Comparison of ENCODE assay signal across 26 cellular contexts in genomic region chr10:78397796-78398195, GRCh38.
"Had no signal": no experiment of that assay in that cellular context is flagged by ENCODE, and none has a peak within 500 bp of the region (broad histone marks: within the 10 kb centered on the region; RNA-seq: fewer than 3 reads in every experiment).

No MANE protein-coding gene starts in this region.

- H2AFZ ChIP-seq: hepatocyte, neural progenitor cell had no signal

- H3K9me3 Mint-ChIP-seq: activated CD4-positive, alpha-beta T cell treated with anti-CD3 and anti-CD28 coated beads, Interleukin-2, amount 10 ng/mL, durations not matched to agents 7 days and 5 days; activated CD8-positive, alpha-beta T cell treated with anti-CD3 and anti-CD28 coated beads for 36 hours; central memory CD8-positive, alpha-beta T cell; immature natural killer cell; neural progenitor cell; stimulated activated memory B cell treated with anti-CD40 and anti-IgM and Interleukin-4, amounts not matched to agents 10 μg/mL and 1 μg/mL and 100 μg/mL, for 72 hours had no signal

- H3K4me3 Mint-ChIP-seq: activated CD4-positive, alpha-beta T cell treated with anti-CD3 and anti-CD28 coated beads, Interleukin-2, amount 10 ng/mL, durations not matched to agents 7 days and 5 days; activated CD8-positive, alpha-beta memory T cell treated with anti-CD3 and anti-CD28 coated beads, Interleukin-2, amount 10 ng/mL, durations not matched to agents 7 days and 5 days; activated CD8-positive, alpha-beta T cell treated with anti-CD3 and anti-CD28 coated beads for 36 hours; central memory CD8-positive, alpha-beta T cell; naive thymus-derived CD4-positive, alpha-beta T cell; neural progenitor cell; stimulated activated memory B cell treated with anti-CD40 and anti-IgM and Interleukin-4, amounts not matched to agents 10 μg/mL and 1 μg/mL and 100 μg/mL, for 72 hours had no signal

- H3K4me2 ChIP-seq: hepatocyte, neural progenitor cell, smooth muscle cell had no signal

- H3K4me1 Mint-ChIP-seq: activated CD4-positive, alpha-beta T cell treated with anti-CD3 and anti-CD28 coated beads, Interleukin-2, amount 10 ng/mL, durations not matched to agents 7 days and 5 days; activated CD8-positive, alpha-beta memory T cell treated with anti-CD3 and anti-CD28 coated beads, Interleukin-2, amount 10 ng/mL, durations not matched to agents 7 days and 5 days; central memory CD8-positive, alpha-beta T cell; immature natural killer cell; stimulated activated memory B cell treated with anti-CD40 and anti-IgM and Interleukin-4, amounts not matched to agents 10 μg/mL and 1 μg/mL and 100 μg/mL, for 72 hours had no signal

- H3K27me3 Mint-ChIP-seq: activated CD4-positive, alpha-beta T cell treated with anti-CD3 and anti-CD28 coated beads, Interleukin-2, amount 10 ng/mL, durations not matched to agents 7 days and 5 days; activated CD8-positive, alpha-beta T cell treated with anti-CD3 and anti-CD28 coated beads for 36 hours; central memory CD8-positive, alpha-beta T cell; naive thymus-derived CD4-positive, alpha-beta T cell; stimulated activated memory B cell treated with anti-CD40 and anti-IgM and Interleukin-4, amounts not matched to agents 10 μg/mL and 1 μg/mL and 100 μg/mL, for 72 hours had no signal

- H3K9me3 ChIP-seq: adrenal gland, breast epithelium, lower lobe of right lung, sigmoid colon, testis, uterus had no signal

- H3K27me3 ChIP-seq: adrenal gland, breast epithelium, hepatocyte, neural progenitor cell, sigmoid colon, testis, uterus had no signal

- H3K4me3 ChIP-seq: adrenal gland, breast epithelium, hepatocyte, lower lobe of right lung, neural progenitor cell, sigmoid colon, smooth muscle cell, testis, uterus had no signal

- DNase-seq: activated CD4-positive, alpha-beta T cell treated with anti-CD3 and anti-CD28 coated beads, Interleukin-2, amount 10 ng/mL, durations not matched to agents 7 days and 5 days; activated CD4-positive, CD25-positive, alpha-beta regulatory T cell treated with anti-CD3 and anti-CD28 coated beads, Interleukin-2, amount 50 U/mL, for 72 hours; activated CD8-positive, alpha-beta memory T cell treated with anti-CD3 and anti-CD28 coated beads, Interleukin-2, amount 10 ng/mL, durations not matched to agents 7 days and 5 days; activated CD8-positive, alpha-beta T cell treated with anti-CD3 and anti-CD28 coated beads for 36 hours; activated effector memory CD4-positive, alpha-beta T cell treated with anti-CD3 and anti-CD28 coated beads, Interleukin-2, amount 50 U/mL, for 16 hours; activated naive CD4-positive, alpha-beta T cell treated with anti-CD3 and anti-CD28 coated beads, Interleukin-2, amount 50 U/mL, for 16 hours; activated T-cell treated with anti-CD3 and anti-CD28 coated beads for 4 hours; adrenal gland; effector memory CD4-positive, alpha-beta T cell; foreskin melanocyte; immature natural killer cell; lower lobe of right lung; naive thymus-derived CD4-positive, alpha-beta T cell; sigmoid colon; stimulated activated CD4-positive, alpha-beta T cell treated with anti-CD3 and anti-CD28 coated beads, Interleukin-15, amount 100 ng/mL, for 24 hours; testis; trophoblast cell; uterus had no signal

- H3K27ac Mint-ChIP-seq: activated CD4-positive, alpha-beta T cell treated with anti-CD3 and anti-CD28 coated beads, Interleukin-2, amount 10 ng/mL, durations not matched to agents 7 days and 5 days; activated CD8-positive, alpha-beta memory T cell treated with anti-CD3 and anti-CD28 coated beads, Interleukin-2, amount 10 ng/mL, durations not matched to agents 7 days and 5 days; activated CD8-positive, alpha-beta T cell treated with anti-CD3 and anti-CD28 coated beads for 36 hours; immature natural killer cell; stimulated activated memory B cell treated with anti-CD40 and anti-IgM and Interleukin-4, amounts not matched to agents 10 μg/mL and 1 μg/mL and 100 μg/mL, for 72 hours had no signal

- H3K9ac ChIP-seq: neural progenitor cell had no signal

- H3K36me3 ChIP-seq: adrenal gland, breast epithelium, lower lobe of right lung, neural progenitor cell, sigmoid colon, uterus, WERI-Rb-1 had no signal

- H3K4me1 ChIP-seq: adrenal gland, breast epithelium, testis, uterus had no signal

- H3K36me3 Mint-ChIP-seq: activated CD8-positive, alpha-beta memory T cell treated with anti-CD3 and anti-CD28 coated beads, Interleukin-2, amount 10 ng/mL, durations not matched to agents 7 days and 5 days; immature natural killer cell; naive thymus-derived CD4-positive, alpha-beta T cell; neural progenitor cell; stimulated activated memory B cell treated with anti-CD40 and anti-IgM and Interleukin-4, amounts not matched to agents 10 μg/mL and 1 μg/mL and 100 μg/mL, for 72 hours had no signal

- FAIRE-seq: colon had no signal

- H3K79me2 ChIP-seq: hepatocyte had no signal
